ENCODE assay signal across 8 cellular contexts in genomic region chr17:61335845-61336655, GRCh38.
DNase-seq lines count a peak whose midpoint lies in the region; ATAC-seq, FAIRE-seq and TF ChIP-seq lines count a peak whose summit lies in the region.
"Had no signal": no experiment of that assay in that cellular context is flagged by ENCODE, and none has a peak within 500 bp of the region (broad histone marks: within the 10 kb centered on the region; RNA-seq: fewer than 3 reads in every experiment).

No MANE protein-coding gene starts in this region.

- TF ChIP-seq EP300 in upper lobe of left lung (IDR thresholded peaks at IDR 0.05): no peak

- no peaks in the 10 kb centered on the region for H3K27me3 ChIP-seq in upper lobe of left lung

- peak overlapping the region; percentile 26 to 79 (median 44) for H3K27ac ChIP-seq in upper lobe of left lung

- no peaks in the 10 kb centered on the region for H3K9me3 ChIP-seq in upper lobe of left lung

- H3K4me3 ChIP-seq in upper lobe of left lung: no peak overlapping the region

- TF ChIP-seq POLR2A in upper lobe of left lung (IDR thresholded peaks at IDR 0.05): no peak

- DNase-seq in NCI-H146 treated with DMSO at 0.1 percent for 48 hours (lab: John Stamatoyannopoulos, UW; ENCODE audit: unreplicated experiment) (peak; percentile 56), SHP77 (lab: John Stamatoyannopoulos, UW) (peak; percentile 76 to 82), upper lobe of left lung (peak in 1 of 2 donors; percentile 55)
- DNase-seq in activated CD8-positive, alpha-beta memory T cell treated with anti-CD3 and anti-CD28 coated beads, Interleukin-2, amount 50 U/mL, for 4 hours: no peak
- DNase-seq: T-helper 9 cell had no signal

- WGBS in upper lobe of left lung, 2 donors: 55 to 57% methylated on average over 16 of the region's 16 CpGs

- H3K36me3 ChIP-seq in upper lobe of left lung: no peaks in the 10 kb centered on the region

- peak; percentile 35 to 66 for ATAC-seq in upper lobe of left lung (ENCODE audit: low FRiP score in 2 of 2)
- no peak for ATAC-seq in HG02973 (IDR thresholded peaks at IDR 0.05; ENCODE audit: unreplicated experiment)
- no peak for ATAC-seq in HG03175 (IDR thresholded peaks at IDR 0.05; ENCODE audit: unreplicated experiment)

- TF ChIP-seq CTCF in upper lobe of left lung (IDR thresholded peaks at IDR 0.05): no peak

- H3K4me1 ChIP-seq in upper lobe of left lung: peaks cover 21 to 36% (median 28%) of the 10 kb centered on the region in 4 donors

- peak; percentile 64 for FAIRE-seq in islet of Langerhans (lab: Jason Lieb, UNC)

Comparison
In these comparisons a context has a peak if more than half of its experiments do, and no peak if none do; other contexts are left out.
1. ATAC-seq: peak in upper lobe of left lung (2 of 2); none in HG02973 (single experiment) and HG03175 (single experiment).